Comparison of ENCODE assay signal across 8 cellular contexts in the genomic region with DNA sequence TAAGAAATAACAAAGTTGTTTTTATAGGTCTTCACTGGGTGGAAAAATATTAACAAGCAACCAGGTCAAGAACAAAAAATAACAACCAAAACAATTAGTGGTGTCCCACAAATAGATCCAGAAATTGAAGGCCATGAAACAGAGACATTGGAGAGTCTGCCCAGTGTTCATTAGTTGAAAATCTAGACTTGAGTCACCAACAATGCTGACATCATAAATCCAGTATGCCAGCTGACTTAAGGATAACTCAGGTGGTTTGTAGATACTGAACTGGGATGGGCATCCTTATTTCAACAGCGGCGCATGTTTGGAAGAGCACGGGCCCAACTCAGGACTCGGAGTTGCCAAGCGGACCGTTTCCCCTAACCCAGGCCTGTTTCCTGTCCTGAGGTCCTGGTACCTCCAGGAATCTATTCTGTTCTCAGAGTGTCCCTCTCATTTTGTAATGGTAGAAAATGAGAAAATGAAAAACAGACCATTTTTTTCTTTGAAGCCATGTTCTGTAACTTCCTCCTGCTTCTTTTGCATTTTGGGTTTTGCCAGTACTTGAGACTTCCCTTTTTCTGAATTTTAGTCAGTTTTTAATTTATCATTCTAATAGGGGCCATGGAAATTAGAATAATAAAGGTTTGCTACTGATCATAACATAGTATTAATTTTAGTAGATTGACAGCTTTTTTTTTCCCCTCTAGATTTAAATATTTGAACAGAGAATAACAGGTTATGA.
DNase-seq lines count a peak whose midpoint lies in the region; ATAC-seq lines count a peak whose summit lies in the region.

No MANE protein-coding gene starts in this region.

- intact Hi-C loops in CD4-positive, alpha-beta memory T cell (cut with micrococcal nuclease) = no loop called here

- peaks cover 0 to 2% of the 10 kb centered on the region in 2 donors for H3K27me3 Mint-ChIP-seq in CD4-positive, alpha-beta memory T cell

- peaks cover 94% of the 10 kb centered on the region for H3K4me1 ChIP-seq in CD4-positive, alpha-beta memory T cell (ENCODE audit: insufficient read depth, low read length)

- ATAC-seq in GM21423 (IDR thresholded peaks at IDR 0.05; ENCODE audit: unreplicated experiment) (peak; percentile 12), HG03571 (IDR thresholded peaks at IDR 0.05; ENCODE audit: unreplicated experiment) (peak; percentile 10)
- ATAC-seq in stimulated activated effector memory CD8-positive, alpha-beta T cell treated with anti-CD3 and anti-CD28 coated beads, Interleukin-12 subunit alpha, Interleukin-12 subunit beta, amount 100 ng/mL, for 72 hours = no peak

- H3K4me3 Mint-ChIP-seq in CD4-positive, alpha-beta memory T cell = peak overlapping the region; percentile 82 to 100 (median 100)
- peak overlapping the region; percentile 95 for H3K4me3 Mint-ChIP-seq in stimulated activated effector memory CD8-positive, alpha-beta T cell treated with anti-CD3 and anti-CD28 coated beads, Interleukin-12 subunit alpha, Interleukin-12 subunit beta, amount 100 ng/mL, for 72 hours

- CTCF ChIA-PET in CD4-positive, alpha-beta memory T cell (lab: Charles Lee; ENCODE audit: partially characterized antibody) = interaction anchor here (0.7 to 6.0 kb wide), 16 partner anchors 8 to 287 kb away, joined by 3 to 37 read pairs (median 4); partner anchors contain the start of gene DTWD2

- peaks cover 3 to 46% of the 10 kb centered on the region in 2 donors for H3K36me3 Mint-ChIP-seq in CD4-positive, alpha-beta memory T cell
- peaks cover 65% of the 10 kb centered on the region for H3K36me3 Mint-ChIP-seq in stimulated activated effector memory CD8-positive, alpha-beta T cell treated with anti-CD3 and anti-CD28 coated beads, Interleukin-12 subunit alpha, Interleukin-12 subunit beta, amount 100 ng/mL, for 72 hours

- no peaks in the 10 kb centered on the region for H3K9me3 ChIP-seq in CD4-positive, alpha-beta memory T cell (ENCODE audit: control insufficient read depth in 1 of 2, low read length in 2 of 2)

- peak overlapping the region; percentile 71 for H3K27ac ChIP-seq in CD4-positive, alpha-beta memory T cell (ENCODE audit: low read depth, low read length)

- H3K4me3 ChIP-seq in CD4-positive, alpha-beta memory T cell (ENCODE audit: low read length in 2 of 2) = peak overlapping the region in 1 of 2 donors; percentile 32

- no peak for DNase-seq in CD4-positive, alpha-beta memory T cell
- peak; percentile 40 for DNase-seq in amniotic epithelial cell (ENCODE audit: low read depth)
- no peak for DNase-seq in stimulated activated effector memory CD8-positive, alpha-beta T cell treated with anti-CD3 and anti-CD28 coated beads, Interleukin-12 subunit alpha, Interleukin-12 subunit beta, amount 100 ng/mL, for 72 hours (ENCODE audit: low spot score in 2 of 2)
- no peak for DNase-seq in T1000 (lab: John Stamatoyannopoulos, UW)
- no peak for DNase-seq in OCI-M2 (lab: John Stamatoyannopoulos, UW; ENCODE audit: unreplicated experiment)
- no peak for DNase-seq in epidermal melanocyte (ENCODE audit: insufficient read length, low spot score)

- peaks cover 80 to 99% (median 91%) of the 10 kb centered on the region in 4 donors for H3K4me1 Mint-ChIP-seq in CD4-positive, alpha-beta memory T cell
- H3K4me1 Mint-ChIP-seq in stimulated activated effector memory CD8-positive, alpha-beta T cell treated with anti-CD3 and anti-CD28 coated beads, Interleukin-12 subunit alpha, Interleukin-12 subunit beta, amount 100 ng/mL, for 72 hours = peaks cover 93% of the 10 kb centered on the region

- H3K9me3 Mint-ChIP-seq in CD4-positive, alpha-beta memory T cell = peaks cover 0 to 6% (median 1%) of the 10 kb centered on the region in 8 donors
- H3K9me3 Mint-ChIP-seq in stimulated activated effector memory CD8-positive, alpha-beta T cell treated with anti-CD3 and anti-CD28 coated beads, Interleukin-12 subunit alpha, Interleukin-12 subunit beta, amount 100 ng/mL, for 72 hours = no peaks in the 10 kb centered on the region

- peak overlapping the region; percentile 90 to 99 (median 96) for H3K27ac Mint-ChIP-seq in CD4-positive, alpha-beta memory T cell
- peak overlapping the region; percentile 93 for H3K27ac Mint-ChIP-seq in stimulated activated effector memory CD8-positive, alpha-beta T cell treated with anti-CD3 and anti-CD28 coated beads, Interleukin-12 subunit alpha, Interleukin-12 subunit beta, amount 100 ng/mL, for 72 hours

- H3K27me3 ChIP-seq in CD4-positive, alpha-beta memory T cell (ENCODE audit: insufficient read depth, low read length) = no peaks in the 10 kb centered on the region

- no peaks in the 10 kb centered on the region for H3K36me3 ChIP-seq in CD4-positive, alpha-beta memory T cell (ENCODE audit: insufficient read depth, low read length)

- POLR2A ChIA-PET in CD4-positive, alpha-beta memory T cell (lab: Charles Lee; ENCODE audit: partially characterized antibody) = interaction anchor here (0.7 to 16.4 kb wide), 7 partner anchors 9 to 204 kb away, joined by 3 to 357 read pairs (median 44); partner anchors contain the start of gene DMXL1
